In genomic region chr11:61787928-61788491, GRCh38 we compare ENCODE assay signal across 8 cellular contexts. TPM values are rescaled to one million over a fixed set of nuclear protein-coding genes. Genes with fewer than 3 reads are reported as not detected.
DNase-seq lines count a peak whose midpoint lies in the region; ATAC-seq and TF ChIP-seq lines count a peak whose summit lies in the region.

No MANE protein-coding gene starts in this region.

- no TSS peak for BruUV-seq in Panc1 (replicated peaks; lab: Mats Ljungman, UMichigan)

- H3K27me3 ChIP-seq in Panc1 (ENCODE audit: control insufficient read depth, insufficient read depth, low read length) = no peaks in the 10 kb centered on the region
- no peaks in the 10 kb centered on the region for H3K27me3 ChIP-seq in esophagus muscularis mucosa
- H3K27me3 ChIP-seq in spleen (replicated peaks in 1 of 7) = no peaks in the 10 kb centered on the region

- in situ Hi-C loops in ACHN (cut with HindIII; ENCODE audit: low pct_ligation_motif_present, low pct_unique_long_range_greater_than_20kb, low sequenced_read_pairs) = no loop called here
- in situ Hi-C loops in Panc1 (cut with HindIII; ENCODE audit: low pct_unique_long_range_greater_than_20kb, low sequenced_read_pairs) = no loop called here

- DNase-seq in ACHN = peak; percentile 70
- DNase-seq in GM12865 (ENCODE audit: low read depth) = peak; percentile 42
- no peak for DNase-seq in Panc1 (ENCODE audit: low read depth, low spot score)
- no peak for DNase-seq in esophagus muscularis mucosa (ENCODE audit: extremely low spot score)
- peak; percentile 47 for DNase-seq in retina
- no peak for DNase-seq in coronary artery (ENCODE audit: low spot score)
- DNase-seq in spleen = no peak

- H3K36me3 ChIP-seq in Panc1 (ENCODE audit: control insufficient read depth, insufficient read depth, low read length) = peaks cover 2% of the 10 kb centered on the region; the same call in 1 of the 2 replicates
- H3K36me3 ChIP-seq in esophagus muscularis mucosa = peaks cover 42 to 75% (median 70%) of the 10 kb centered on the region in 4 donors
- peaks cover 0 to 76% (median 61%) of the 10 kb centered on the region in 6 donors for H3K36me3 ChIP-seq in spleen

- H3K4me1 ChIP-seq in Panc1 (ENCODE audit: control insufficient read depth, insufficient read depth, low read length) (peaks cover 4% of the 10 kb centered on the region; the same call in 1 of the 2 replicates), esophagus muscularis mucosa (peaks cover 14 to 32% (median 15%) of the 10 kb centered on the region in 4 donors), spleen (peaks cover 6 to 58% (median 15%) of the 10 kb centered on the region in 6 donors)

- H3K27ac ChIP-seq in Panc1 (ENCODE audit: low read length) = no peak overlapping the region
- H3K27ac ChIP-seq in esophagus muscularis mucosa (replicated peaks in 1 of 4) = no peak overlapping the region
- H3K27ac ChIP-seq in coronary artery = no peak overlapping the region
- H3K27ac ChIP-seq in spleen = no peak overlapping the region

- CTCF ChIA-PET in Panc1 (lab: Charles Lee) = interaction anchor here (1.0 to 1.2 kb wide), 2 partner anchors 30 to 40 kb away, joined by 4 to 7 read pairs; no protein-coding TSS in a partner anchor

- H3K4me3 ChIP-seq in GM12865 (ENCODE audit: low read depth, low read length) = no peak overlapping the region
- H3K4me3 ChIP-seq in Panc1 (ENCODE audit: low read depth in 2 of 2, low read length in 2 of 2) = no peak overlapping the region
- H3K4me3 ChIP-seq in esophagus muscularis mucosa = no peak overlapping the region
- H3K4me3 ChIP-seq in coronary artery = no peak overlapping the region
- no peak overlapping the region for H3K4me3 ChIP-seq in spleen

- no peak for TF ChIP-seq POLR2A in esophagus muscularis mucosa (IDR thresholded peaks at IDR 0.05; ENCODE audit: low read depth)
- no peak for TF ChIP-seq POLR2A in spleen (IDR thresholded peaks at IDR 0.05)

- POLR2A ChIA-PET in Panc1 (lab: Charles Lee) = no interaction called here

- no peaks in the 10 kb centered on the region for H3K9me3 ChIP-seq in Panc1 (ENCODE audit: control insufficient read depth, insufficient read depth, low read depth, low read length)
- no peaks in the 10 kb centered on the region for H3K9me3 ChIP-seq in esophagus muscularis mucosa
- H3K9me3 ChIP-seq in spleen = no peaks in the 10 kb centered on the region

- WGBS in esophagus muscularis mucosa = 39% methylated on average over 8 of the region's 9 CpGs
- 62 to 81% (median 67%) methylated on average over 9 of the region's 9 CpGs for WGBS in spleen, 5 donors

- TF ChIP-seq EP300 in esophagus muscularis mucosa (IDR thresholded peaks at IDR 0.05) = no peak

- intact Hi-C loops in Panc1 (cut with micrococcal nuclease; ENCODE audit: unreplicated experiment) = loop anchor here (5.0 kb wide), 1 partner anchor 36 kb away; the partner anchor contains the start of gene MYRF
- intact Hi-C loops in esophagus muscularis mucosa (cut with DNase I) = no loop called here
- intact Hi-C loops in spleen (cut with DNase I; ENCODE audit: low total_unique reads) = no loop called here

- TF ChIP-seq CTCF in GM12865 (IDR thresholded peaks at IDR 0.05; ENCODE audit: insufficient read depth, low read depth, low read length, missing control alignments) = peak; percentile 43
- TF ChIP-seq CTCF in Panc1 (IDR thresholded peaks at IDR 0.05) = peak; percentile 86; the same call in 1 of the 2 replicates
- peak in 2 of 3 experiments; percentile 19 to 20 for TF ChIP-seq CTCF in esophagus muscularis mucosa (IDR thresholded peaks at IDR 0.05)
- TF ChIP-seq CTCF in coronary artery (IDR thresholded peaks at IDR 0.05) = no peak
- TF ChIP-seq CTCF in spleen (IDR thresholded peaks at IDR 0.05 in 8 of 11, conservative IDR thresholded peaks at IDR 0.05 in 3 of 11) = peak in 2 of 11 experiments; percentile 17 to 33

- ATAC-seq in Panc1 = peak; percentile 26; the same call in 1 of the 2 replicates
- ATAC-seq in GM19452 (IDR thresholded peaks at IDR 0.05; ENCODE audit: unreplicated experiment) = no peak

RNA-seq across cellular contexts. Expression of gene TMEM258, which starts 4.4 kb away (rescaled TPM):
- 139 TPM for total RNA-seq in Panc1 (2021; ENCODE audit: unreplicated experiment)
- polyA plus RNA-seq in Panc1 (2012; ENCODE audit: insufficient read length) = 283 TPM
- 10 to 100 TPM; 34.5 to 48.2 (median 43.8) TPM for total RNA-seq in esophagus muscularis mucosa
- total RNA-seq in spleen = 10 to 100 TPM; 52.4 to 85.2 (median 62.0) TPM
- polyA plus RNA-seq in spleen = 100 to 1,000 TPM; 122 to 185 (median 125) TPM

RNA-seq across cellular contexts. Expression of gene FEN1, which starts 4.7 kb away (rescaled TPM):
- total RNA-seq in Panc1 (2021; ENCODE audit: unreplicated experiment) = 67.6 TPM
- 54.6 TPM for polyA plus RNA-seq in Panc1 (2012; ENCODE audit: insufficient read length)
- 10 to 100 TPM in 1 of 4 donors, 1 to 10 TPM in 3; 5.0 to 10.2 (median 7.5) TPM for total RNA-seq in esophagus muscularis mucosa
- 10 to 100 TPM in 5 of 7 donors, 1 to 10 TPM in 2; 8.9 to 17.2 (median 14.8) TPM for total RNA-seq in spleen
- 10 to 100 TPM in 2 of 3 donors, 1 to 10 TPM in 1; 7.3 to 16.7 (median 15.9) TPM for polyA plus RNA-seq in spleen

RNA-seq across cellular contexts. Expression of gene FADS1, which starts 28.8 kb away (rescaled TPM):
- total RNA-seq in Panc1 (2021; ENCODE audit: unreplicated experiment) (186 TPM), esophagus muscularis mucosa (10 to 100 TPM; 20.2 to 26.0 (median 23.8) TPM), spleen (10 to 100 TPM in 6 of 7 donors, 1 to 10 TPM in 1; 8.6 to 25.6 (median 12.9) TPM)
- 219 TPM for polyA plus RNA-seq in Panc1 (2012; ENCODE audit: insufficient read length)
- 1 to 10 TPM; 2.2 to 6.7 (median 3.3) TPM for polyA plus RNA-seq in spleen

RNA-seq across cellular contexts. Expression of gene MYRF, which starts 35.6 kb away (rescaled TPM):
- total RNA-seq in Panc1 (2021; ENCODE audit: unreplicated experiment) (2.8 TPM), esophagus muscularis mucosa (under 1 TPM; under 0.01 to 0.71 (median 0.40) TPM), spleen (1 to 10 TPM in 1 of 7 donors, under 1 TPM in 6; 0.32 to 1.5 (median 0.79) TPM)
- 3.7 TPM for polyA plus RNA-seq in Panc1 (2012; ENCODE audit: insufficient read length)
- under 1 TPM; 0.15 to 0.50 (median 0.45) TPM for polyA plus RNA-seq in spleen

RNA-seq across cellular contexts. Expression of gene FADS2, which starts 40.1 kb away (rescaled TPM):
- total RNA-seq in Panc1 (2021; ENCODE audit: unreplicated experiment) (679 TPM), esophagus muscularis mucosa (10 to 100 TPM; 15.9 to 32.8 (median 28.0) TPM), spleen (10 to 100 TPM in 5 of 7 donors, 1 to 10 TPM in 2; 2.8 to 20.6 (median 11.1) TPM)
- 887 TPM for polyA plus RNA-seq in Panc1 (2012; ENCODE audit: insufficient read length)
- 10 to 100 TPM in 2 of 3 donors, 1 to 10 TPM in 1; 5.5 to 16.8 (median 14.6) TPM for polyA plus RNA-seq in spleen

Comparison
In these comparisons a context has a peak if more than half of its experiments do, and no peak if none do; other contexts are left out.
1. DNase-seq: peak in ACHN (single experiment), GM12865 (single experiment) and retina (single experiment); none in Panc1 (single experiment), esophagus muscularis mucosa (single experiment), coronary artery (single experiment) and spleen (single experiment).